ENCODE assay signal across 8 cellular contexts in genomic region chr12:94458882-94459772, GRCh38. TPM values are rescaled to one million over a fixed set of nuclear protein-coding genes. Genes with fewer than 3 reads are reported as not detected.
DNase-seq lines count a peak whose midpoint lies in the region; ATAC-seq, FAIRE-seq and TF ChIP-seq lines count a peak whose summit lies in the region.

No MANE protein-coding gene starts in this region.

- no peaks in the 10 kb centered on the region for H3K36me3 ChIP-seq in kidney epithelial cell (ENCODE audit: control insufficient read depth, insufficient read depth, low read length)

- H3K27ac Mint-ChIP-seq in stimulated activated naive CD8-positive, alpha-beta T cell treated with anti-CD3 and anti-CD28 coated beads, Interleukin-15, amount 100 ng/mL, for 72 hours, result peak overlapping the region; percentile 84 to 97

- peaks cover 0 to 9% of the 10 kb centered on the region in 2 donors for H3K9me3 Mint-ChIP-seq in stimulated activated naive CD8-positive, alpha-beta T cell treated with anti-CD3 and anti-CD28 coated beads, Interleukin-15, amount 100 ng/mL, for 72 hours

- peak overlapping the region; percentile 83 to 89 for H3K4me3 Mint-ChIP-seq in stimulated activated naive CD8-positive, alpha-beta T cell treated with anti-CD3 and anti-CD28 coated beads, Interleukin-15, amount 100 ng/mL, for 72 hours

- H3K4me3 ChIP-seq in AG04450 (ENCODE audit: low read depth, low read length) (peak overlapping the region; percentile 92), kidney epithelial cell (ENCODE audit: low read depth, low read length) (peak overlapping the region; percentile 70)

- TF ChIP-seq CTCF in AG04450 (IDR thresholded peaks at IDR 0.05; ENCODE audit: low read depth, low read length), result no peak
- TF ChIP-seq CTCF in kidney epithelial cell (IDR thresholded peaks at IDR 0.05; ENCODE audit: insufficient read depth, low read length, poor library complexity, severe bottlenecking), result no peak

- CTCF ChIA-PET in AG04450 (lab: Charles Lee), result interaction anchor here (1.0 to 1.1 kb wide), 3 partner anchors 286 to 355 kb away, joined by 3 read pairs; no protein-coding TSS in a partner anchor

- H3K27me3 ChIP-seq in AG04450 (ENCODE audit: control insufficient read depth, insufficient read depth, low read length) (no peaks in the 10 kb centered on the region), kidney epithelial cell (ENCODE audit: control insufficient read depth, insufficient read depth, low read length) (no peaks in the 10 kb centered on the region)

- H3K9me3 ChIP-seq in AG04450 (ENCODE audit: control insufficient read depth, insufficient read depth, low read length), result peaks cover 5% of the 10 kb centered on the region

- peaks cover 9% of the 10 kb centered on the region for H3K27me3 Mint-ChIP-seq in stimulated activated naive CD8-positive, alpha-beta T cell treated with anti-CD3 and anti-CD28 coated beads, Interleukin-15, amount 100 ng/mL, for 72 hours

- FAIRE-seq in GM18507 (lab: Jason Lieb, UNC), result no peak

- H3K4me1 Mint-ChIP-seq in stimulated activated naive CD8-positive, alpha-beta T cell treated with anti-CD3 and anti-CD28 coated beads, Interleukin-15, amount 100 ng/mL, for 72 hours, result peaks cover 35% of the 10 kb centered on the region

- DNase-seq in AG04450 (ENCODE audit: low read depth, low spot score), result no peak
- DNase-seq in GM18507 (ENCODE audit: extremely low spot score, insufficient read length, low read depth), result peak; percentile 3
- peak; percentile 58 to 60 for DNase-seq in NOMO-1 (lab: John Stamatoyannopoulos, UW; ENCODE audit: unreplicated experiment in 2 of 2)
- peak; percentile 16 to 21 for DNase-seq in T47D (ENCODE audit: low read depth in 1 of 2, low spot score in 1 of 2)
- no peak for DNase-seq in kidney epithelial cell (ENCODE audit: low read depth)
- no peak for DNase-seq in stimulated activated naive CD8-positive, alpha-beta T cell treated with anti-CD3 and anti-CD28 coated beads, Interleukin-15, amount 100 ng/mL, for 72 hours

- peak; percentile 38 for ATAC-seq in HG03066 (IDR thresholded peaks at IDR 0.05; ENCODE audit: low read depth, unreplicated experiment)
- peak; percentile 71 for ATAC-seq in stimulated activated naive CD8-positive, alpha-beta T cell treated with anti-CD3 and anti-CD28 coated beads, Interleukin-15, amount 100 ng/mL, for 72 hours
- ATAC-seq in GM21825 (IDR thresholded peaks at IDR 0.05; ENCODE audit: unreplicated experiment), result no peak

- POLR2A ChIA-PET in AG04450 (lab: Yijun Ruan, JAX), result interaction anchor here (1.6 kb wide), 1 partner anchor 197 kb away, joined by 4 read pairs; no protein-coding TSS in a partner anchor

- in situ Hi-C loops in T47D (cut with HindIII; ENCODE audit: low pct_unique_long_range_greater_than_20kb, low sequenced_read_pairs), result no loop called here

- peak overlapping the region; percentile 83 for H3K27ac ChIP-seq in AG04450 (ENCODE audit: low read depth, low read length)

RNA-seq across cellular contexts. Expression of gene CEP83, which starts 0.5 kb away (rescaled TPM):
- polyA plus RNA-seq in AG04450 (2011; rRNA removed), result 7.8 and 10.0 TPM in 2 replicates
- 3.4 and 6.9 TPM in 2 replicates for polyA minus RNA-seq in AG04450 (2011; rRNA and poly(A)+ RNA removed)
- total RNA-seq in kidney epithelial cell, result 14.8 and 14.9 TPM in 2 replicates

Comparison
In these comparisons a context has a peak if more than half of its experiments do, and no peak if none do; other contexts are left out.
1. DNase-seq: peak in GM18507 (single experiment), NOMO-1 (2 of 2) and T47D (2 of 2); none in AG04450 (single experiment), kidney epithelial cell (single experiment) and stimulated activated naive CD8-positive, alpha-beta T cell treated with anti-CD3 and anti-CD28 coated beads, Interleukin-15, amount 100 ng/mL, for 72 hours (0 of 2).